7 cellular contexts compared by ENCODE assay signal in the genomic region with DNA sequence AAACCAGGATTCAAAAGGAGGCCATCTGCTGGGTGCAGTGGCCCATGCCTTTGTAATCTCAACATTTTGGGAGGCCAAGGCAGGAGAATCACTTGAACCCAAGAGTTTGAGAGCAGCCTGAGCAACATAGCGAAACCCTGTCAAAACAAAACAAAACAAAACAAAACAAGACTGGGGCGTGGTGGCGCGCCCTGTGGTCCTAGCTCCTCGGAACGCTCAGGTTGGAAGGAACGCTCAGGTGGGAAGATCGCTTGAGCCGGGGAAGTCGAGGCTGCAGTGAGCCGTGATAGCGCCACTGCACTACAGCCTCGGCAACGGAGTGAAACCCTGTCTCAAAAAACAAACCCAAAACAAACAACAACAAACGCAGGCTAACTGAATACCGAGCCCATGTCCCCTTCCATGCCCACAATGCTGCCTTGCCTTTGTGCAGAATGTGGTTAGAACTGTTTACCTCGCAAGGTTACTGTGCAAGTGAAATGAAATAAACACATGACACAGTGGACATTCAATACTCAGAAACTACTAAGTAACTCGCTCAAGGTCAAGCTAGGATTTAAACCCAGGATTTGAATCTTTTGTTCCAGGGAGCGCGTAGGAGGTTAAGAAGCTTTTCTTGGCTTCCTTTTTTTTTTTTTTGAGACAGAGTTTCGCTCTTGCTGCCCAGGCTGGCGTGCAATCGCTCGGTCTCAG. TPM values are rescaled to one million over a fixed set of nuclear protein-coding genes. Genes with fewer than 3 reads are reported as not detected.
DNase-seq lines count a peak whose midpoint lies in the region; ATAC-seq and TF ChIP-seq lines count a peak whose summit lies in the region.

No MANE protein-coding gene starts in this region.

- TF ChIP-seq POLR2A in upper lobe of left lung (IDR thresholded peaks at IDR 0.05): no peak

- no peak for TF ChIP-seq EP300 in upper lobe of left lung (IDR thresholded peaks at IDR 0.05)

- no peaks in the 10 kb centered on the region for H3K27me3 ChIP-seq in upper lobe of left lung

- no peaks in the 10 kb centered on the region for H3K9me3 ChIP-seq in upper lobe of left lung

- peaks cover 4 to 21% (median 16%) of the 10 kb centered on the region in 4 donors for H3K36me3 ChIP-seq in upper lobe of left lung

- TF ChIP-seq CTCF in choroid plexus epithelial cell (conservative IDR thresholded peaks at IDR 0.05; ENCODE audit: low read depth, low read length): peak; percentile 12
- TF ChIP-seq CTCF in upper lobe of left lung (IDR thresholded peaks at IDR 0.05): no peak

- H3K4me1 ChIP-seq in upper lobe of left lung: peaks cover 12 to 24% (median 13%) of the 10 kb centered on the region in 4 donors

- DNase-seq in NCI-H2227 (lab: John Stamatoyannopoulos, UW; ENCODE audit: unreplicated experiment) (peak; percentile 26), choroid plexus epithelial cell (ENCODE audit: low read depth) (peak; percentile 28), medulla oblongata (ENCODE audit: extremely low spot score) (peak; percentile 16), upper lobe of left lung (peak in 1 of 2 donors; percentile 45)

- H3K4me3 ChIP-seq in choroid plexus epithelial cell (ENCODE audit: low read depth, low read length) (peak overlapping the region; percentile 98), upper lobe of left lung (peak overlapping the region; percentile 81 to 97 (median 86))

- peak overlapping the region; percentile 85 to 93 (median 90) for H3K27ac ChIP-seq in upper lobe of left lung

- WGBS in upper lobe of left lung, 2 donors: 57 to 61% methylated on average over 24 of the region's 24 CpGs

- ATAC-seq in GM18517 (IDR thresholded peaks at IDR 0.05; ENCODE audit: unreplicated experiment) (peak; percentile 4), upper lobe of left lung (ENCODE audit: low FRiP score in 2 of 2) (no peak), GM19467 (IDR thresholded peaks at IDR 0.05; ENCODE audit: unreplicated experiment) (no peak), GM18867 (IDR thresholded peaks at IDR 0.05; ENCODE audit: unreplicated experiment) (no peak)

RNA-seq across cellular contexts. Expression of a gene that starts 0.8 kb away (rescaled TPM):
- total RNA-seq in upper lobe of left lung: 100 to 1,000 TPM in 3 of 6 donors, 10 to 100 TPM in 3; 41.9 to 147 (median 99.5) TPM

RNA-seq across cellular contexts. Expression of a gene that starts 14.2 kb away (rescaled TPM):
- 10 to 100 TPM; 26.5 to 71.2 (median 55.2) TPM for total RNA-seq in upper lobe of left lung
